Comparison of ENCODE assay signal across 22 cellular contexts in genomic region chr4:108980455-108981239, GRCh38.
"Had no signal": no experiment of that assay in that cellular context is flagged by ENCODE, and none has a peak within 500 bp of the region (broad histone marks: within the 10 kb centered on the region; RNA-seq: fewer than 3 reads in every experiment).

No MANE protein-coding gene starts in this region.

- H3K4me2 ChIP-seq: smooth muscle cell had no signal

- DNase-seq: activated CD4-positive, alpha-beta memory T cell treated with anti-CD3 and anti-CD28 coated beads for 36 hours; activated CD4-positive, alpha-beta T cell treated with anti-CD3 and anti-CD28 coated beads for 48 hours; activated effector memory CD4-positive, alpha-beta T cell treated with Interleukin-2 at 50 U/mL for 16 hours; activated T-cell treated with anti-CD3 and anti-CD28 coated beads, Interleukin-2, amount 50 U/mL, for 24 hours; dorsolateral prefrontal cortex; effector memory CD8-positive, alpha-beta T cell; gastrocnemius medialis; hypothalamus; left ventricle myocardium inferior; naive thymus-derived CD8-positive, alpha-beta T cell; sigmoid colon; stimulated activated CD4-positive, alpha-beta T cell treated with anti-CD3 and anti-CD28 coated beads, Interleukin-15, amount 100 ng/mL, for 24 hours; T-cell had no signal

- H3K9me3 Mint-ChIP-seq: activated CD4-positive, alpha-beta memory T cell treated with anti-CD3 and anti-CD28 coated beads for 36 hours; activated naive CD4-positive, alpha-beta T cell treated with anti-CD3 and anti-CD28 coated beads, Interleukin-2, amount 50 U/mL, for 24 hours; activated T-cell treated with anti-CD3 and anti-CD28 coated beads, Interleukin-2, amount 50 U/mL, for 24 hours; central memory CD8-positive, alpha-beta T cell; effector memory CD8-positive, alpha-beta T cell; naive thymus-derived CD8-positive, alpha-beta T cell; stimulated activated memory B cell treated with anti-CD40 and anti-IgM and Interleukin-4, amounts not matched to agents 10 μg/mL and 1 μg/mL and 100 μg/mL, for 72 hours; T-cell; type B pancreatic cell had no signal

- H3K27ac ChIP-seq: breast epithelium, dorsolateral prefrontal cortex, gastrocnemius medialis, left ventricle myocardium inferior, sigmoid colon, thoracic aorta, vagina had no signal

- H3K36me3 ChIP-seq: breast epithelium, gastrocnemius medialis, left ventricle myocardium inferior, sigmoid colon, thoracic aorta, vagina had no signal

- H3K27me3 Mint-ChIP-seq: activated naive CD4-positive, alpha-beta T cell treated with anti-CD3 and anti-CD28 coated beads, Interleukin-2, amount 50 U/mL, for 24 hours; stimulated activated memory B cell treated with anti-CD40 and anti-IgM and Interleukin-4, amounts not matched to agents 10 μg/mL and 1 μg/mL and 100 μg/mL, for 72 hours; T-cell had no signal

- H3K27me3 ChIP-seq: breast epithelium, dorsolateral prefrontal cortex, gastrocnemius medialis, sigmoid colon, vagina had no signal

- H3K36me3 Mint-ChIP-seq: activated CD4-positive, alpha-beta memory T cell treated with anti-CD3 and anti-CD28 coated beads for 36 hours; naive thymus-derived CD8-positive, alpha-beta T cell; stimulated activated memory B cell treated with anti-CD40 and anti-IgM and Interleukin-4, amounts not matched to agents 10 μg/mL and 1 μg/mL and 100 μg/mL, for 72 hours; T-cell; type B pancreatic cell had no signal

- H3K27ac Mint-ChIP-seq: activated CD4-positive, alpha-beta memory T cell treated with anti-CD3 and anti-CD28 coated beads for 36 hours; activated naive CD4-positive, alpha-beta T cell treated with anti-CD3 and anti-CD28 coated beads, Interleukin-2, amount 50 U/mL, for 24 hours; activated T-cell treated with anti-CD3 and anti-CD28 coated beads, Interleukin-2, amount 50 U/mL, for 24 hours; effector memory CD8-positive, alpha-beta T cell; stimulated activated memory B cell treated with anti-CD40 and anti-IgM and Interleukin-4, amounts not matched to agents 10 μg/mL and 1 μg/mL and 100 μg/mL, for 72 hours; T-cell; type B pancreatic cell had no signal

- H3K4me1 Mint-ChIP-seq: central memory CD8-positive, alpha-beta T cell; naive thymus-derived CD8-positive, alpha-beta T cell; stimulated activated memory B cell treated with anti-CD40 and anti-IgM and Interleukin-4, amounts not matched to agents 10 μg/mL and 1 μg/mL and 100 μg/mL, for 72 hours had no signal

- ATAC-seq: effector memory CD8-positive, alpha-beta T cell; esophagus mucosa; gastrocnemius medialis; naive thymus-derived CD8-positive, alpha-beta T cell; stimulated activated memory B cell treated with anti-CD40 and anti-IgM and Interleukin-4, amounts not matched to agents 10 μg/mL and 1 μg/mL and 100 μg/mL, for 72 hours; T-cell had no signal

- H3K4me3 Mint-ChIP-seq: activated CD4-positive, alpha-beta memory T cell treated with anti-CD3 and anti-CD28 coated beads for 36 hours; activated naive CD4-positive, alpha-beta T cell treated with anti-CD3 and anti-CD28 coated beads, Interleukin-2, amount 50 U/mL, for 24 hours; activated T-cell treated with anti-CD3 and anti-CD28 coated beads, Interleukin-2, amount 50 U/mL, for 24 hours; central memory CD8-positive, alpha-beta T cell; effector memory CD8-positive, alpha-beta T cell; naive thymus-derived CD8-positive, alpha-beta T cell; stimulated activated memory B cell treated with anti-CD40 and anti-IgM and Interleukin-4, amounts not matched to agents 10 μg/mL and 1 μg/mL and 100 μg/mL, for 72 hours; T-cell; type B pancreatic cell had no signal

- H3K9me3 ChIP-seq: gastrocnemius medialis, left ventricle myocardium inferior, sigmoid colon, thoracic aorta, vagina had no signal

- H3K4me1 ChIP-seq: breast epithelium, gastrocnemius medialis, left ventricle myocardium inferior, sigmoid colon, vagina had no signal

- H3K4me3 ChIP-seq: breast epithelium, dorsolateral prefrontal cortex, gastrocnemius medialis, left ventricle myocardium inferior, sigmoid colon, smooth muscle cell, thoracic aorta, vagina had no signal
